17 cellular contexts compared by ENCODE assay signal in genomic region chr2:30349691-30350090, GRCh38.
DNase-seq lines count a peak whose midpoint lies in the region; ATAC-seq and TF ChIP-seq lines count a peak whose summit lies in the region.
"Had no signal": no experiment of that assay in that cellular context is flagged by ENCODE, and none has a peak within 500 bp of the region (broad histone marks: within the 10 kb centered on the region; RNA-seq: fewer than 3 reads in every experiment).

No MANE protein-coding gene starts in this region.

- H3K9me2 ChIP-seq in hepatocyte (replicated peaks; ENCODE audit: insufficient read depth), result no peaks in the 10 kb centered on the region

- no peaks in the 10 kb centered on the region for H3K9me3 ChIP-seq in hepatocyte (ENCODE audit: low read depth)
- H3K9me3 ChIP-seq: BLaER1 had no signal

- H3K9me3 Mint-ChIP-seq in activated T-helper 1 cell treated with anti-CD3 and anti-CD28 coated beads, Interleukin-12 subunit alpha, Interleukin-12 subunit beta, Interleukin-2, Interleukin-4 antibody, amounts not matched to agents 30 ng/mL and 10 ng/mL and 1 ng/mL, durations not matched to agents 14 hours and 24 hours and 36 hours, result no peaks in the 10 kb centered on the region
- peaks cover 6% of the 10 kb centered on the region for H3K9me3 Mint-ChIP-seq in activated T-helper 17 cell treated with anti-CD3 and anti-CD28 coated beads, Interleukin-2, amount 50 U/mL, for 72 hours
- H3K9me3 Mint-ChIP-seq: CD8-positive, alpha-beta T cell; GM23338 had no signal

- intact Hi-C loops in activated T-helper 1 cell treated with anti-CD3 and anti-CD28 coated beads, Interleukin-12 subunit alpha, Interleukin-12 subunit beta, Interleukin-2, Interleukin-4 antibody, amounts not matched to agents 30 ng/mL and 10 ng/mL and 1 ng/mL, durations not matched to agents 14 hours and 24 hours and 36 hours (cut with micrococcal nuclease), result loop anchor here (1.0 kb wide), 1 partner anchor 73 kb away; no protein-coding TSS in a partner anchor

- H3K4me3 Mint-ChIP-seq in activated T-helper 1 cell treated with anti-CD3 and anti-CD28 coated beads, Interleukin-12 subunit alpha, Interleukin-12 subunit beta, Interleukin-2, Interleukin-4 antibody, amounts not matched to agents 30 ng/mL and 10 ng/mL and 1 ng/mL, durations not matched to agents 14 hours and 24 hours and 36 hours, result no peak overlapping the region
- H3K4me3 Mint-ChIP-seq in activated T-helper 17 cell treated with anti-CD3 and anti-CD28 coated beads, Interleukin-2, amount 50 U/mL, for 72 hours, result no peak overlapping the region
- H3K4me3 Mint-ChIP-seq: CD8-positive, alpha-beta T cell; GM23338 had no signal

- WGBS in hepatocyte (ENCODE audit: low lambda C conversion rate, missing lambda C conversion rate), result 78% methylated on average over 7 of the region's 7 CpGs

- no peak for ATAC-seq in activated T-helper 17 cell treated with anti-CD3 and anti-CD28 coated beads, Interleukin-2, amount 50 U/mL, for 72 hours (replicated peaks)
- ATAC-seq in omental fat pad (ENCODE audit: low FRiP score) (no peak), esophagus mucosa (no peak)
- ATAC-seq: CD8-positive, alpha-beta T cell; GM23338 had no signal

- no peaks in the 10 kb centered on the region for H3K4me1 ChIP-seq in hepatocyte (ENCODE audit: insufficient read depth)

- no peaks in the 10 kb centered on the region for H3K27me3 Mint-ChIP-seq in activated T-helper 1 cell treated with anti-CD3 and anti-CD28 coated beads, Interleukin-12 subunit alpha, Interleukin-12 subunit beta, Interleukin-2, Interleukin-4 antibody, amounts not matched to agents 30 ng/mL and 10 ng/mL and 1 ng/mL, durations not matched to agents 14 hours and 24 hours and 36 hours (ENCODE audit: insufficient read depth)
- H3K27me3 Mint-ChIP-seq in activated T-helper 17 cell treated with anti-CD3 and anti-CD28 coated beads, Interleukin-2, amount 50 U/mL, for 72 hours, result no peaks in the 10 kb centered on the region

- peaks cover 31% of the 10 kb centered on the region for H3K4me1 Mint-ChIP-seq in activated T-helper 1 cell treated with anti-CD3 and anti-CD28 coated beads, Interleukin-12 subunit alpha, Interleukin-12 subunit beta, Interleukin-2, Interleukin-4 antibody, amounts not matched to agents 30 ng/mL and 10 ng/mL and 1 ng/mL, durations not matched to agents 14 hours and 24 hours and 36 hours (ENCODE audit: low read depth)
- peaks cover 9% of the 10 kb centered on the region for H3K4me1 Mint-ChIP-seq in activated T-helper 17 cell treated with anti-CD3 and anti-CD28 coated beads, Interleukin-2, amount 50 U/mL, for 72 hours

- H4K20me1 ChIP-seq in hepatocyte (ENCODE audit: insufficient read depth, poor library complexity, severe bottlenecking), result no peaks in the 10 kb centered on the region
- H4K20me1 ChIP-seq: BLaER1 had no signal

- H3K27ac ChIP-seq in hepatocyte, result no peak overlapping the region
- H3K27ac ChIP-seq: BLaER1 had no signal

- H3K4me2 ChIP-seq in hepatocyte, result no peak overlapping the region
- H3K4me2 ChIP-seq: BLaER1, GM23338 had no signal

- H3K36me3 Mint-ChIP-seq in activated T-helper 1 cell treated with anti-CD3 and anti-CD28 coated beads, Interleukin-12 subunit alpha, Interleukin-12 subunit beta, Interleukin-2, Interleukin-4 antibody, amounts not matched to agents 30 ng/mL and 10 ng/mL and 1 ng/mL, durations not matched to agents 14 hours and 24 hours and 36 hours (ENCODE audit: low read depth), result peaks cover 2% of the 10 kb centered on the region
- no peaks in the 10 kb centered on the region for H3K36me3 Mint-ChIP-seq in activated T-helper 17 cell treated with anti-CD3 and anti-CD28 coated beads, Interleukin-2, amount 50 U/mL, for 72 hours (ENCODE audit: low read depth)
- H3K36me3 Mint-ChIP-seq: CD8-positive, alpha-beta T cell had no signal

- H3K27ac Mint-ChIP-seq in activated T-helper 1 cell treated with anti-CD3 and anti-CD28 coated beads, Interleukin-12 subunit alpha, Interleukin-12 subunit beta, Interleukin-2, Interleukin-4 antibody, amounts not matched to agents 30 ng/mL and 10 ng/mL and 1 ng/mL, durations not matched to agents 14 hours and 24 hours and 36 hours, result peak overlapping the region; percentile 63
- H3K27ac Mint-ChIP-seq in activated T-helper 17 cell treated with anti-CD3 and anti-CD28 coated beads, Interleukin-2, amount 50 U/mL, for 72 hours, result no peak overlapping the region
- H3K27ac Mint-ChIP-seq: CD8-positive, alpha-beta T cell; GM23338 had no signal

- no peak overlapping the region for H2AFZ ChIP-seq in hepatocyte
- H2AFZ ChIP-seq: GM23338 had no signal

- no peaks in the 10 kb centered on the region for H3K27me3 ChIP-seq in hepatocyte
- H3K27me3 ChIP-seq: BLaER1 had no signal

- TF ChIP-seq CTCF in AG10803 (conservative IDR thresholded peaks at IDR 0.05; ENCODE audit: low read length), result peak; percentile 17; the same call in 1 of the 2 replicates
- TF ChIP-seq CTCF in hepatocyte (IDR thresholded peaks at IDR 0.05; ENCODE audit: poor library complexity), result no peak
- no peak for TF ChIP-seq CTCF in omental fat pad (IDR thresholded peaks at IDR 0.05)

- H3K4me3 ChIP-seq in AG10803 (ENCODE audit: low read length), result no peak overlapping the region
- H3K4me3 ChIP-seq in hepatocyte, result no peak overlapping the region
- H3K4me3 ChIP-seq: BLaER1, GM23338 had no signal

- no peaks in the 10 kb centered on the region for H3K36me3 ChIP-seq in hepatocyte (replicated peaks; ENCODE audit: insufficient read depth, low read depth)
- H3K36me3 ChIP-seq: BLaER1 had no signal

- no peaks in the 10 kb centered on the region for H3K79me2 ChIP-seq in hepatocyte

- DNase-seq in AG08395 (ENCODE audit: low spot score) (peak; percentile 89), AG10803 (ENCODE audit: low read depth) (peak; percentile 91), hepatocyte (ENCODE audit: low spot score) (peak; percentile 27), omental fat pad (ENCODE audit: low spot score) (no peak)
- no peak for DNase-seq in activated T-helper 1 cell treated with anti-CD3 and anti-CD28 coated beads, Interleukin-12 subunit alpha, Interleukin-12 subunit beta, Interleukin-2, Interleukin-4 antibody, amounts not matched to agents 30 ng/mL and 10 ng/mL and 1 ng/mL, durations not matched to agents 14 hours and 24 hours and 36 hours (ENCODE audit: low spot score)
- DNase-seq: ACHN; CD8-positive, alpha-beta T cell; DMS79; NCI-H1105 treated with DMSO at 0.1 percent for 48 hours; NCI-H187; NCI-H345; NCI-H526; SIG-M5 had no signal

Comparison
In these comparisons a context has a peak if more than half of its experiments do, and no peak if none do; other contexts are left out.
1. DNase-seq: peak in AG08395 (single experiment), AG10803 (single experiment) and hepatocyte (single experiment); none in activated T-helper 1 cell treated with anti-CD3 and anti-CD28 coated beads, Interleukin-12 subunit alpha, Interleukin-12 subunit beta, Interleukin-2, Interleukin-4 antibody, amounts not matched to agents 30 ng/mL and 10 ng/mL and 1 ng/mL, durations not matched to agents 14 hours and 24 hours and 36 hours (single experiment) and omental fat pad (single experiment).